8 cellular contexts compared by ENCODE assay signal in genomic region chr2:56455642-56456041, GRCh38.
"Had no signal": no experiment of that assay in that cellular context is flagged by ENCODE, and none has a peak within 500 bp of the region (broad histone marks: within the 10 kb centered on the region; RNA-seq: fewer than 3 reads in every experiment).

No MANE protein-coding gene starts in this region.

- ATAC-seq: HCT116 had no signal

- H3K36me3 ChIP-seq: HAP-1 had no signal

- H3K27ac ChIP-seq: GM23248, HL-60 had no signal

- H3K4me3 ChIP-seq: GM23248, HAP-1 had no signal

- H3K4me1 ChIP-seq: HAP-1 had no signal

- H3K9me3 Mint-ChIP-seq: HFFc6 had no signal

- H3K4me3 Mint-ChIP-seq: HFFc6 had no signal

- DNase-seq: GM23248, GOT3, H7, HFFc6, IMR-90 had no signal

- H3K27ac Mint-ChIP-seq: HFFc6 had no signal

- H3K9me3 ChIP-seq: HAP-1 had no signal
